26 cellular contexts compared by ENCODE assay signal in genomic region chr1:93411000-93411399, GRCh38.
A peak's percentile ranks its signal among the peaks of the same experiment; 100 is the strongest.
DNase-seq lines count a peak whose midpoint lies in the region; ATAC-seq lines count a peak whose summit lies in the region.
"Had no signal": no experiment of that assay in that cellular context is flagged by ENCODE, and none has a peak within 500 bp of the region (broad histone marks: within the 10 kb centered on the region; RNA-seq: fewer than 3 reads in every experiment).

No MANE protein-coding gene starts in this region.

- no peak for ATAC-seq in HG02981 (IDR thresholded peaks at IDR 0.05; ENCODE audit: unreplicated experiment)
- ATAC-seq: A549, HepG2, Right ventricle myocardium inferior had no signal

- H3K9me3 ChIP-seq in HAP-1 (peaks cover 16% of the 10 kb centered on the region), NT2/D1 (ENCODE audit: insufficient read depth, low read length) (peaks cover 72% of the 10 kb centered on the region)
- H3K9me3 ChIP-seq: A549 had no signal

- DNase-seq in HAP-1 (ENCODE audit: low spot score in 2 of 2), result peak; percentile 21 to 92
- DNase-seq in NT2/D1 (ENCODE audit: low read depth, low spot score), result peak; percentile 86
- DNase-seq in iPS DF 19.7 (ENCODE audit: low read depth, low spot score), result peak; percentile 68
- DNase-seq in iPS-NIHi7 (ENCODE audit: extremely low spot score), result peak; percentile 19
- DNase-seq in nucleus accumbens (lab: John Stamatoyannopoulos, UW), result no peak
- DNase-seq in SW 1271 (lab: John Stamatoyannopoulos, UW), result no peak
- DNase-seq: AML-193; C1 segment of cervical spinal cord; CD4-positive, alpha-beta memory T cell; COR-L47; DMS53; GOT3; Kasumi-1; NCI-H1105 treated with DMSO at 0.1 percent for 48 hours; NCI-H146; NCI-H1930; NCI-H2107; NCI-H524 treated with DMSO at 0.1 percent for 48 hours; NCI-H774; PC-9; SJCRH30; T-helper 1 cell had no signal

- H3K4me3 ChIP-seq in HAP-1 (no peak overlapping the region), NT2/D1 (ENCODE audit: insufficient read length, low read depth) (no peak overlapping the region)
- H3K4me3 ChIP-seq: A549, PC-9, SJCRH30 had no signal

- H3K4me1 ChIP-seq in HAP-1, result peaks cover 23% of the 10 kb centered on the region
- H3K4me1 ChIP-seq in NT2/D1 (ENCODE audit: insufficient read depth, insufficient read length), result peaks cover 3% of the 10 kb centered on the region
- H3K4me1 ChIP-seq: A549, SJCRH30 had no signal

- no peak overlapping the region for H3K9ac ChIP-seq in NT2/D1 (ENCODE audit: insufficient read length, low read depth)

- H3K27me3 ChIP-seq in HAP-1 (ENCODE audit: low read depth), result no peaks in the 10 kb centered on the region
- H3K27me3 ChIP-seq in NT2/D1 (ENCODE audit: insufficient read depth, insufficient read length), result no peaks in the 10 kb centered on the region
- H3K27me3 ChIP-seq: SJCRH30 had no signal

- in situ Hi-C loops in HAP-1 (cut with MboI; ENCODE audit: low sequenced_read_pairs), result no loop called here

- H3K36me3 ChIP-seq in HAP-1 (replicated peaks) (no peaks in the 10 kb centered on the region), NT2/D1 (ENCODE audit: insufficient read depth, insufficient read length, low read length) (no peaks in the 10 kb centered on the region)
- H3K36me3 ChIP-seq: SJCRH30 had no signal

Comparison
In these comparisons a context has a peak if more than half of its experiments do, and no peak if none do; other contexts are left out.
1. DNase-seq: peak in HAP-1 (2 of 2), NT2/D1 (single experiment), iPS DF 19.7 (single experiment) and iPS-NIHi7 (single experiment); none in nucleus accumbens (0 of 56) and SW 1271 (0 of 2).